In genomic region chr6:7140631-7141366, GRCh38 we compare ENCODE assay signal across 8 cellular contexts. TPM values are rescaled to one million over a fixed set of nuclear protein-coding genes. Genes with fewer than 3 reads are reported as not detected.
DNase-seq lines count a peak whose midpoint lies in the region; ATAC-seq and TF ChIP-seq lines count a peak whose summit lies in the region.

No MANE protein-coding gene starts in this region.

- no peak for TF ChIP-seq CTCF in choroid plexus epithelial cell (conservative IDR thresholded peaks at IDR 0.05; ENCODE audit: low read depth, low read length)

- peak overlapping the region; percentile 85 for H3K27ac Mint-ChIP-seq in activated CD4-positive, alpha-beta T cell treated with anti-CD3 and anti-CD28 coated beads for 36 hours

- no peaks in the 10 kb centered on the region for H3K27me3 Mint-ChIP-seq in activated CD4-positive, alpha-beta T cell treated with anti-CD3 and anti-CD28 coated beads for 36 hours

- POLR2A ChIA-PET in activated CD4-positive, alpha-beta T cell treated with anti-CD3 and anti-CD28 coated beads for 36 hours (lab: Charles Lee): no interaction called here

- H3K9me3 Mint-ChIP-seq in activated CD4-positive, alpha-beta T cell treated with anti-CD3 and anti-CD28 coated beads for 36 hours (ENCODE audit: low read depth): no peaks in the 10 kb centered on the region

- peak overlapping the region; percentile 76 for H3K4me3 ChIP-seq in choroid plexus epithelial cell (ENCODE audit: low read depth, low read length)

- peak; percentile 55 for ATAC-seq in HG02970 (IDR thresholded peaks at IDR 0.05; ENCODE audit: low FRiP score, unreplicated experiment)
- peak; percentile 72 for ATAC-seq in activated CD4-positive, alpha-beta T cell treated with anti-CD3 and anti-CD28 coated beads for 36 hours

- H3K36me3 Mint-ChIP-seq in activated CD4-positive, alpha-beta T cell treated with anti-CD3 and anti-CD28 coated beads for 36 hours (ENCODE audit: low read depth): no peaks in the 10 kb centered on the region

- CTCF ChIA-PET in activated CD4-positive, alpha-beta T cell treated with anti-CD3 and anti-CD28 coated beads for 36 hours (lab: Charles Lee): interaction anchor here (0.5 to 1.7 kb wide), 3 partner anchors 11 to 449 kb away, joined by 3 to 5 read pairs (median 3); partner anchors contain the start of gene SNRNP48

- DNase-seq in SIG-M5 treated with dmso at 0.1 percent for 504 hours (lab: John Stamatoyannopoulos, UW; ENCODE audit: unreplicated experiment): peak; percentile 61
- DNase-seq in SIG-M5 (lab: John Stamatoyannopoulos, UW): no peak
- DNase-seq in NCI-H2171 treated with DMSO at 0.1 percent for 48 hours (lab: John Stamatoyannopoulos, UW): peak; percentile 74
- peak; percentile 91 for DNase-seq in activated CD4-positive, alpha-beta T cell treated with anti-CD3 and anti-CD28 coated beads for 36 hours
- DNase-seq in choroid plexus epithelial cell (ENCODE audit: low read depth): peak; percentile 76
- DNase-seq in kidney tubule cell (ENCODE audit: low spot score): peak; percentile 84
- DNase-seq in stimulated activated CD4-positive, alpha-beta T cell treated with anti-CD3 and anti-CD28 coated beads, Interleukin-1b, Interleukin-23, amount 100 ng/mL, for 1 hour (ENCODE audit: low read depth in 2 of 2): peak; percentile 42 to 67

- intact Hi-C loops in activated CD4-positive, alpha-beta T cell treated with anti-CD3 and anti-CD28 coated beads for 36 hours (cut with DNase I, micrococcal nuclease): loop anchor here in 1 of 2 experiments (1.0 to 2.0 kb wide), 3 partner anchors 14 to 172 kb away; partner anchors contain the start of genes RREB1 and SSR1

- peaks cover 82% of the 10 kb centered on the region for H3K4me1 Mint-ChIP-seq in activated CD4-positive, alpha-beta T cell treated with anti-CD3 and anti-CD28 coated beads for 36 hours

- peak overlapping the region; percentile 72 for H3K4me3 Mint-ChIP-seq in activated CD4-positive, alpha-beta T cell treated with anti-CD3 and anti-CD28 coated beads for 36 hours

RNA-seq across cellular contexts. Expression of gene RREB1, which starts 33.0 kb away (rescaled TPM):
- 10 to 100 TPM; 14.7 to 18.1 TPM for total RNA-seq in activated CD4-positive, alpha-beta T cell treated with anti-CD3 and anti-CD28 coated beads for 36 hours
